ENCODE assay signal across 18 cellular contexts in genomic region chr4:7908668-7909067, GRCh38. TPM values are rescaled to one million over a fixed set of nuclear protein-coding genes. Genes with fewer than 3 reads are reported as not detected.
DNase-seq lines count a peak whose midpoint lies in the region; ATAC-seq and TF ChIP-seq lines count a peak whose summit lies in the region.
"Had no signal": no experiment of that assay in that cellular context is flagged by ENCODE, and none has a peak within 500 bp of the region (broad histone marks: within the 10 kb centered on the region; RNA-seq: fewer than 3 reads in every experiment).

No MANE protein-coding gene starts in this region.

- H4K20me1 ChIP-seq in mammary epithelial cell (ENCODE audit: insufficient read depth, low read length): no peaks in the 10 kb centered on the region

- intact Hi-C loops in mammary epithelial cell (cut with micrococcal nuclease) (no loop called here), MCF 10A (cut with micrococcal nuclease) (no loop called here), esophagus muscularis mucosa (cut with DNase I) (no loop called here)

- H3K4me3 ChIP-seq in mammary epithelial cell (replicated peaks in 1 of 3; ENCODE audit: insufficient read depth in 1 of 3, low read depth in 2 of 3, low read length in 3 of 3) (no peak overlapping the region), esophagus muscularis mucosa (no peak overlapping the region), stomach smooth muscle (ENCODE audit: low read length in 2 of 2) (peak overlapping the region in 1 of 2 donors; percentile 37)

- TF ChIP-seq CTCF in mammary epithelial cell (conservative IDR thresholded peaks at IDR 0.05 in 1 of 2, IDR thresholded peaks at IDR 0.05 in 1 of 2; ENCODE audit: extremely low read depth in 1 of 2, insufficient read depth in 1 of 2, low read depth in 1 of 2, low read length in 2 of 2): no peak
- no peak for TF ChIP-seq CTCF in MCF 10A (IDR thresholded peaks at IDR 0.05; ENCODE audit: unreplicated experiment)
- TF ChIP-seq CTCF in esophagus muscularis mucosa (IDR thresholded peaks at IDR 0.05): no peak

- peaks cover 100% of the 10 kb centered on the region for H3K79me2 ChIP-seq in mammary epithelial cell (ENCODE audit: insufficient read depth, low read length)

- H3K27me3 Mint-ChIP-seq in MCF 10A (ENCODE audit: insufficient read depth, unreplicated experiment): no peaks in the 10 kb centered on the region

- H3K27ac Mint-ChIP-seq in MCF 10A (ENCODE audit: low read depth, unreplicated experiment): no peak overlapping the region
- H3K27ac Mint-ChIP-seq: CD8-positive, alpha-beta T cell had no signal

- in situ Hi-C loops in mammary epithelial cell (cut with MboI; ENCODE audit: low sequenced_read_pairs in 2 of 2): no loop called here

- H2AFZ ChIP-seq in mammary epithelial cell (ENCODE audit: low read depth, low read length): no peak overlapping the region

- no peak overlapping the region for H3K27ac ChIP-seq in mammary epithelial cell (ENCODE audit: insufficient read depth, low read depth, low read length)
- peak overlapping the region; percentile 0 to 92 (median 83) for H3K27ac ChIP-seq in esophagus muscularis mucosa (replicated peaks in 1 of 4)
- peak overlapping the region; percentile 0 for H3K27ac ChIP-seq in stomach smooth muscle (ENCODE audit: low read length)

- no peaks in the 10 kb centered on the region for H3K36me3 Mint-ChIP-seq in MCF 10A (ENCODE audit: insufficient read depth, unreplicated experiment)

- dilution Hi-C loops in mammary epithelial cell (cut with HindIII; ENCODE audit: low sequenced_read_pairs): loop anchor here (5.0 kb wide), 2 partner anchors 36 to 49 kb away; no protein-coding TSS in a partner anchor

- H3K9ac ChIP-seq in mammary epithelial cell (ENCODE audit: insufficient read depth, low read length) (no peak overlapping the region), stomach smooth muscle (ENCODE audit: low read length in 2 of 2) (no peak overlapping the region)

- H3K4me1 ChIP-seq in mammary epithelial cell (ENCODE audit: insufficient read depth, low read length) (peaks cover 52% of the 10 kb centered on the region), esophagus muscularis mucosa (peaks cover 39 to 96% (median 92%) of the 10 kb centered on the region in 4 donors), stomach smooth muscle (ENCODE audit: control insufficient read depth, insufficient read depth, low read length) (peaks cover 66% of the 10 kb centered on the region)

- CTCF ChIA-PET in mammary epithelial cell (lab: Charles Lee; ENCODE audit: low non-redundant PET): no interaction called here
- CTCF ChIA-PET in MCF 10A (lab: Yijun Ruan, JAX): interaction anchor here (0.5 to 2.2 kb wide), 5 partner anchors 19 to 249 kb away, joined by 3 to 8 read pairs (median 4); no protein-coding TSS in a partner anchor

- no peak for TF ChIP-seq EP300 in esophagus muscularis mucosa (IDR thresholded peaks at IDR 0.05)

- no peaks in the 10 kb centered on the region for H3K9me3 Mint-ChIP-seq in MCF 10A (ENCODE audit: unreplicated experiment)
- H3K9me3 Mint-ChIP-seq: CD8-positive, alpha-beta T cell had no signal

- no TSS peak for BruUV-seq in mammary epithelial cell (replicated peaks; lab: Mats Ljungman, UMichigan)
- no TSS peak for BruUV-seq in MCF 10A (replicated peaks; lab: Mats Ljungman, UMichigan)

- TF ChIP-seq POLR2A in esophagus muscularis mucosa (IDR thresholded peaks at IDR 0.05; ENCODE audit: low read depth): no peak

- no peaks in the 10 kb centered on the region for H3K9me3 ChIP-seq in mammary epithelial cell (replicated peaks; ENCODE audit: insufficient read depth, low read length)
- no peaks in the 10 kb centered on the region for H3K9me3 ChIP-seq in esophagus muscularis mucosa
- H3K9me3 ChIP-seq in stomach smooth muscle (ENCODE audit: control insufficient read depth in 2 of 2, low read length in 2 of 2): no peaks in the 10 kb centered on the region

- peak overlapping the region; percentile 6 for H3K4me2 ChIP-seq in mammary epithelial cell (ENCODE audit: insufficient read depth, low read depth, low read length)

- H3K4me3 Mint-ChIP-seq in MCF 10A (ENCODE audit: unreplicated experiment): no peak overlapping the region
- H3K4me3 Mint-ChIP-seq: CD8-positive, alpha-beta T cell had no signal

- DNase-seq in mammary epithelial cell (no peak), MCF 10A (ENCODE audit: unreplicated experiment) (no peak), NAMALWA (ENCODE audit: low spot score) (peak; percentile 13), esophagus muscularis mucosa (ENCODE audit: extremely low spot score) (no peak), NCI-H82 treated with DMSO at 0.1 percent for 48 hours (lab: John Stamatoyannopoulos, UW; ENCODE audit: unreplicated experiment) (no peak)
- DNase-seq: ACHN; CD8-positive, alpha-beta T cell; GF-D8; H7; Kasumi-1; MV-4-11; NCI-H1436; NCI-H2081 treated with DMSO at 0.1 percent for 48 hours; NCI-H82; SIG-M5 had no signal

- no peaks in the 10 kb centered on the region for H3K36me3 ChIP-seq in mammary epithelial cell (ENCODE audit: insufficient read depth, low read length)
- H3K36me3 ChIP-seq in esophagus muscularis mucosa: no peaks in the 10 kb centered on the region
- H3K36me3 ChIP-seq in stomach smooth muscle (ENCODE audit: control insufficient read depth in 2 of 2, insufficient read depth in 2 of 2, low read length in 2 of 2): no peaks in the 10 kb centered on the region

- H3K4me1 Mint-ChIP-seq in MCF 10A (ENCODE audit: insufficient read depth, unreplicated experiment): peaks cover 39% of the 10 kb centered on the region

- POLR2A ChIA-PET in MCF 10A (lab: Yijun Ruan, JAX): interaction anchor here (1.0 to 1.8 kb wide), 7 partner anchors 22 to 70 kb away, joined by 3 to 6 read pairs (median 4); no protein-coding TSS in a partner anchor

- WGBS in mammary epithelial cell (ENCODE audit: low coverage, missing lambda C conversion rate): 68% methylated on average over 4 of the region's 4 CpGs
- 36% methylated on average over 4 of the region's 4 CpGs for WGBS in esophagus muscularis mucosa

- H3K27me3 ChIP-seq in mammary epithelial cell (ENCODE audit: insufficient read depth, low read length) (no peaks in the 10 kb centered on the region), esophagus muscularis mucosa (no peaks in the 10 kb centered on the region), stomach smooth muscle (ENCODE audit: control insufficient read depth in 1 of 2, insufficient read depth in 2 of 2, low read length in 2 of 2) (no peaks in the 10 kb centered on the region)

- no peak for ATAC-seq in activated CD4-positive, CD25-positive, alpha-beta regulatory T cell treated with anti-CD3 and anti-CD28 coated beads, Interleukin-2, amount 50 U/mL, for 24 hours
- no peak for ATAC-seq in GM19351 (IDR thresholded peaks at IDR 0.05; ENCODE audit: unreplicated experiment)
- ATAC-seq: CD8-positive, alpha-beta T cell had no signal

RNA-seq across cellular contexts. Expression of gene AFAP1, which starts 31.0 kb away (rescaled TPM):
- total RNA-seq in mammary epithelial cell (10 to 100 TPM; 22.9 to 36.0 TPM), MCF 10A (2022) (22.5 and 29.4 TPM in 2 replicates), esophagus muscularis mucosa (10 to 100 TPM; 37.8 to 71.3 (median 50.9) TPM)
- polyA plus RNA-seq in mammary epithelial cell: 13.4 TPM
- polyA minus RNA-seq in mammary epithelial cell: 20.1 TPM
